Comparison of ENCODE assay signal across 20 cellular contexts in the genomic region with DNA sequence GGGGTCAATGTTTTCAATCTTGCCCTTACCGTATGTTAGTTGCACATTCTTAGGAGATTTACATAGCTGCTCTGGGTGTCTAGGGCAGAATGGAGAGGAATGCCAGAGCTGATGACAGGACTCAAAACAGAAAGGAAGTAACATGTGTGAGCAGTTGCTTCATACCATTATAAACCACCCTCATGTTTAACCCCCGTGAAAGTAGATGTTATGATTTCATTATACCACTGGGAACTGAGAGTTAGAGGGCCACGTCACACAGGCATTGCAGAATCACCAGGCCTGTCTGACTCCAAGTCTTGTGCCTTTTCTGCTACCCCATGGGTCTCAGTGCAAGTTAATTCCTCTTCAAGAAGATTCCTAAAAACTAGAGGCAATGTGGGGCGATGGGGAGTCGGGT. TPM values are rescaled to one million over a fixed set of nuclear protein-coding genes. Genes with fewer than 3 reads are reported as not detected.
DNase-seq lines count a peak whose midpoint lies in the region; ATAC-seq and TF ChIP-seq lines count a peak whose summit lies in the region.
"Had no signal": no experiment of that assay in that cellular context is flagged by ENCODE, and none has a peak within 500 bp of the region (broad histone marks: within the 10 kb centered on the region; RNA-seq: fewer than 3 reads in every experiment).

No MANE protein-coding gene starts in this region.

- TF ChIP-seq CTCF in GM12865 (IDR thresholded peaks at IDR 0.05; ENCODE audit: insufficient read depth, low read depth, low read length, missing control alignments), result no peak
- no peak for TF ChIP-seq CTCF in fibroblast of mammary gland (conservative IDR thresholded peaks at IDR 0.05; ENCODE audit: control insufficient read depth, insufficient read depth, low read depth, low read length)
- no peak for TF ChIP-seq CTCF in glutamatergic neuron (IDR thresholded peaks at IDR 0.05; ENCODE audit: partially characterized antibody, unreplicated experiment)
- no peak for TF ChIP-seq CTCF in brain microvascular endothelial cell (IDR thresholded peaks at IDR 0.05; ENCODE audit: low read depth, low read length, missing control alignments)

- H3K27ac Mint-ChIP-seq in glutamatergic neuron (ENCODE audit: unreplicated experiment), result no peak overlapping the region
- H3K27ac Mint-ChIP-seq: WTC11 had no signal

- H3K36me3 Mint-ChIP-seq in glutamatergic neuron (ENCODE audit: unreplicated experiment), result peaks cover 4% of the 10 kb centered on the region

- no peak overlapping the region for H3K4me3 Mint-ChIP-seq in glutamatergic neuron (ENCODE audit: unreplicated experiment)
- H3K4me3 Mint-ChIP-seq: WTC11 had no signal

- DNase-seq in GM12865 (ENCODE audit: low read depth), result peak; percentile 35
- DNase-seq in NOMO-1 treated with DMSO at 0.1 percent for 48 hours (lab: John Stamatoyannopoulos, UW; ENCODE audit: unreplicated experiment), result peak; percentile 79
- peak; percentile 27 for DNase-seq in fibroblast of mammary gland (ENCODE audit: low read depth)
- no peak for DNase-seq in glutamatergic neuron
- DNase-seq in brain microvascular endothelial cell, result no peak
- DNase-seq: COR-L47, left ventricle myocardium superior, NCI-H2029 treated with DMSO at 0.1 percent for 48 hours, NCI-H510A treated with DMSO at 0.1 percent for 48 hours, ovary, substantia nigra, T-helper 1 cell had no signal

- ATAC-seq in GM21526 (IDR thresholded peaks at IDR 0.05; ENCODE audit: low FRiP score, unreplicated experiment) (peak; percentile 36), GM21423 (IDR thresholded peaks at IDR 0.05; ENCODE audit: unreplicated experiment) (no peak), GM19395 (IDR thresholded peaks at IDR 0.05; ENCODE audit: unreplicated experiment) (no peak)
- ATAC-seq: left ventricle myocardium superior, Panc1, WTC11 had no signal

- no peaks in the 10 kb centered on the region for H3K36me3 ChIP-seq in brain microvascular endothelial cell (replicated peaks)
- H3K36me3 ChIP-seq: ovary had no signal

- no peak overlapping the region for H3K27ac ChIP-seq in brain microvascular endothelial cell
- H3K27ac ChIP-seq: ovary had no signal

- no peaks in the 10 kb centered on the region for H3K27me3 Mint-ChIP-seq in glutamatergic neuron (ENCODE audit: unreplicated experiment)

- no peaks in the 10 kb centered on the region for H3K27me3 ChIP-seq in brain microvascular endothelial cell (replicated peaks)
- H3K27me3 ChIP-seq: ovary had no signal

- no peak overlapping the region for H3K4me3 ChIP-seq in GM12865 (ENCODE audit: low read depth, low read length)
- no peak overlapping the region for H3K4me3 ChIP-seq in fibroblast of mammary gland (ENCODE audit: control insufficient read depth, low read depth, low read length)
- H3K4me3 ChIP-seq in brain microvascular endothelial cell (ENCODE audit: low read depth, low read length), result no peak overlapping the region
- H3K4me3 ChIP-seq: ovary had no signal

- H3K4me1 Mint-ChIP-seq in glutamatergic neuron (ENCODE audit: low read depth, unreplicated experiment), result no peaks in the 10 kb centered on the region

- no peaks in the 10 kb centered on the region for H3K9me3 Mint-ChIP-seq in glutamatergic neuron (ENCODE audit: unreplicated experiment)

- in situ Hi-C loops in brain microvascular endothelial cell (cut with HindIII; ENCODE audit: low pct_ligation_motif_present, low sequenced_read_pairs), result no loop called here

RNA-seq across cellular contexts. Expression of a gene that starts 23.5 kb away (rescaled TPM):
- 49.8 TPM for total RNA-seq in glutamatergic neuron (ENCODE audit: unreplicated experiment)
- total RNA-seq: activated CD8-positive, alpha-beta memory T cell treated with anti-CD3 and anti-CD28 coated beads for 36 hours; frontal cortex; left ventricle myocardium superior; MCF 10A had no signal

Comparison
In these comparisons a context has a peak if more than half of its experiments do, and no peak if none do; other contexts are left out.
1. DNase-seq: peak in GM12865 (single experiment), NOMO-1 treated with DMSO at 0.1 percent for 48 hours (single experiment) and fibroblast of mammary gland (single experiment); none in glutamatergic neuron (single experiment) and brain microvascular endothelial cell (single experiment).